19 cellular contexts compared by ENCODE assay signal in the genomic region with DNA sequence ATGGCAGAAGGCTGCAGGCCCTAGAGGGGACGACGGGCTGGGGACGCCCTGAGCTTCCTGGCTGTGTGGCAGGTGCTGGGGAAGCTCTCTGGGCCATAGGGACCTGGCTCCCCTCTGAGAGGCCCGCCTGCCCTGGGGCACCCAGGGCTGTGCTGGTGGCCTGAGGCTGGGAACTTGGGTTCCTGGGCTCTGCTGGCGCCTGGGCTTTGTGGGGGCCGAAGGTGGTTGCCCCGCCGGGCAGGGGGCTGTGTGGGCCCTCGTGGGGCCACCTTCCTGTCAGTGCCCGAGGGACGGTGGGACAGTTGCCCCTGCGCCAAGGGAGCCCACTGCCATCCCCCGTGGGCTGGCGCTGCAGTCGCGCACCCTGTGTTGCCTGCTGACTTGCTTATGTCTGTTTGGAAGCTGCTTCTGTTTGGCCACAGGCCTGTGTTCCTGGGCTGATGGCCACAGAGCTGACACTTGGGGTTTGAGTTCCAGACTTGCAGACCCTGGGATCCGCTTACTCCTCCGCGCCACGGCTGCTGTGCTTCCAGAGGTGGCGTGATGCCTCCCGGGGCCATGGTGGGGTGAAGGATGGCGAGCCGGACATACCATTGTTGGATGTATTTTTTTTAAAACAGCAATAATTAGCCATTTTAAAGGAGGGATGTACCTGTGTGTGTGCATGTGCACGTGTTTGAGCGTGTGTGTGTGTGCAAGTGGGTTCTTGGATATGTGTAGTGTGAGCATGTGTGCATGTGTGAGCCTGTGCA. TPM values are rescaled to one million over a fixed set of nuclear protein-coding genes. Genes with fewer than 3 reads are reported as not detected.
A peak's percentile ranks its signal among the peaks of the same experiment; 100 is the strongest.
DNase-seq lines count a peak whose midpoint lies in the region; ATAC-seq and TF ChIP-seq lines count a peak whose summit lies in the region.
"Had no signal": no experiment of that assay in that cellular context is flagged by ENCODE, and none has a peak within 500 bp of the region (broad histone marks: within the 10 kb centered on the region; RNA-seq: fewer than 3 reads in every experiment).

No MANE protein-coding gene starts in this region.

- peak; percentile 27 for DNase-seq in cardiac septum (ENCODE audit: low spot score)
- no peak for DNase-seq in left ventricle myocardium inferior
- peak; percentile 47 for DNase-seq in cerebellum (ENCODE audit: low spot score)
- DNase-seq in middle frontal gyrus (ENCODE audit: extremely low spot score, low spot score): peak; percentile 6
- no peak for DNase-seq in occipital lobe (lab: John Stamatoyannopoulos, UW)
- no peak for DNase-seq in transverse colon
- no peak for DNase-seq in NK-92 treated with Interleukin-12 subunit alpha and Interleukin-12 subunit beta, amount 100 ng/mL, for 24 hours (lab: John Stamatoyannopoulos, UW)
- DNase-seq: activated CD4-positive, alpha-beta T cell treated with anti-CD3 and anti-CD28 coated beads, Interleukin-2, amount 50 U/mL, for 1 hour; body of pancreas; dermis blood vessel endothelial cell; DND-41; NCI-H1092; NCI-H187; NCI-H526; stimulated activated CD4-positive, alpha-beta T cell treated with anti-CD3 and anti-CD28 coated beads, Interleukin-2, amount 100 ng/mL, for 48 hours; T-helper 2 cell had no signal

- ATAC-seq in HG03159 (IDR thresholded peaks at IDR 0.05; ENCODE audit: unreplicated experiment): no peak
- ATAC-seq: body of pancreas; stimulated activated memory B cell treated with anti-CD40 and anti-IgM and Interleukin-4, amounts not matched to agents 10 μg/mL and 1 μg/mL and 100 μg/mL, for 72 hours had no signal

- no peak for TF ChIP-seq POLR2A in transverse colon (IDR thresholded peaks at IDR 0.05)

- H3K36me3 ChIP-seq in left ventricle myocardium inferior (no peaks in the 10 kb centered on the region), transverse colon (no peaks in the 10 kb centered on the region)
- H3K36me3 ChIP-seq: vagina had no signal

- H3K9me3 ChIP-seq in left ventricle myocardium inferior (replicated peaks) (no peaks in the 10 kb centered on the region), transverse colon (no peaks in the 10 kb centered on the region)
- H3K9me3 ChIP-seq: body of pancreas, vagina had no signal

- H3K4me3 ChIP-seq in left ventricle myocardium inferior: no peak overlapping the region
- no peak overlapping the region for H3K4me3 ChIP-seq in transverse colon
- H3K4me3 ChIP-seq: body of pancreas, vagina had no signal

- no peaks in the 10 kb centered on the region for H3K4me1 ChIP-seq in left ventricle myocardium inferior
- H3K4me1 ChIP-seq in transverse colon: no peaks in the 10 kb centered on the region
- H3K4me1 ChIP-seq: vagina had no signal

- H3K27ac ChIP-seq in left ventricle myocardium inferior (replicated peaks) (no peak overlapping the region), transverse colon (no peak overlapping the region)
- H3K27ac ChIP-seq: vagina had no signal

- TF ChIP-seq EP300 in transverse colon (IDR thresholded peaks at IDR 0.05; ENCODE audit: low read depth): no peak

- WGBS in transverse colon (ENCODE audit: low coverage in 1 of 2), 2 donors: 87 to 94% methylated on average over 7 to 13 of the region's 26 CpGs

- in situ Hi-C loops in transverse colon (cut with MboI; ENCODE audit: low pct_ligation_motif_present in 1 of 4, low pct_unique_long_range_greater_than_20kb in 1 of 4, low sequenced_read_pairs in 3 of 4): no loop called here

- intact Hi-C loops in cardiac septum (cut with DNase I) (no loop called here), left ventricle myocardium inferior (cut with micrococcal nuclease) (no loop called here), transverse colon (cut with DNase I; ENCODE audit: low total_unique reads) (no loop called here)

- TF ChIP-seq CTCF in left ventricle myocardium inferior (IDR thresholded peaks at IDR 0.05; ENCODE audit: borderline replicate concordance) (no peak), transverse colon (IDR thresholded peaks at IDR 0.05) (no peak)

- H3K27me3 ChIP-seq in left ventricle myocardium inferior (ENCODE audit: low read depth) (peaks cover 62% of the 10 kb centered on the region), transverse colon (peaks cover 9% of the 10 kb centered on the region)
- H3K27me3 ChIP-seq: body of pancreas, vagina had no signal

RNA-seq across cellular contexts. Expression of gene NAT8L, which starts 8.5 kb away (rescaled TPM):
- total RNA-seq in cardiac septum: 1.1 TPM
- total RNA-seq in left ventricle myocardium inferior: 0.52 TPM
- 9.2 TPM for total RNA-seq in cerebellum
- total RNA-seq in occipital lobe: 11.4 TPM
- 1 to 10 TPM in 1 of 4 donors, under 1 TPM in 2, not detected in 1; 0.14 to 1.9 (median 0.64) TPM for total RNA-seq in transverse colon

RNA-seq across cellular contexts. Expression of gene NELFA, which starts 58.8 kb away (rescaled TPM):
- 14.7 TPM for total RNA-seq in cardiac septum
- total RNA-seq in left ventricle myocardium inferior: 10.2 TPM
- total RNA-seq in cerebellum: 24.0 TPM
- 19.0 TPM for total RNA-seq in occipital lobe
- total RNA-seq in transverse colon: 10 to 100 TPM; 22.0 to 80.4 (median 31.8) TPM

Comparison
In these comparisons a context has a peak if more than half of its experiments do, and no peak if none do; other contexts are left out.
1. DNase-seq: peak in cardiac septum (single experiment), cerebellum (single experiment) and middle frontal gyrus (single experiment); none in left ventricle myocardium inferior (single experiment), occipital lobe (single experiment), transverse colon (single experiment) and NK-92 treated with Interleukin-12 subunit alpha and Interleukin-12 subunit beta, amount 100 ng/mL, for 24 hours (single experiment).